In genomic region chr6:83551748-83552147, GRCh38 we compare ENCODE assay signal across 4 cellular contexts. TPM values are rescaled to one million over a fixed set of nuclear protein-coding genes. Genes with fewer than 3 reads are reported as not detected.
"Had no signal": no experiment of that assay in that cellular context is flagged by ENCODE, and none has a peak within 500 bp of the region (broad histone marks: within the 10 kb centered on the region; RNA-seq: fewer than 3 reads in every experiment).

No MANE protein-coding gene starts in this region.

RNA-seq across cellular contexts. Expression of gene PRSS35, which starts 39.4 kb away (rescaled TPM):
- total RNA-seq: left colon; left lobe of liver; lung microvascular endothelial cell; naive thymus-derived CD4-positive, alpha-beta T cell had no signal
- polyA plus RNA-seq: naive thymus-derived CD4-positive, alpha-beta T cell had no signal
